In the genomic region with DNA sequence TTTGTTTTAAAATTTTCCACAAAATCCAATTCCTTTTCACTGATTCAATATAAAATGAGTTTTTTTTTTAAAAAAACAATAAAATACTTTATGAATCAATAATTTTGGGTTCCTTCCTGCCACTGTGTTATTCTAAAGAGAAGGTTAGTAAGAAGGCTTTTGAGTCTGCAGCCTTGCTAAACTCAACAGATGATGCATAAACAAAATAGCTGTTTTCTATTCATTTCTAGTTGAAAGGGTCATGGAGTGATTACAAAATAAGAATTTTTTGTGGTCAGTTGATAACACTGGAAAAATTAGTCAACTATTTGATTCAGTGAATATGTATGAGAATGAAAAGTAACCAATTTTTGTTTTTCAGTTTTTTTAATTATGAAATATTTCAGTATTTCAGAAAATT, we compare ENCODE assay signal across 16 cellular contexts.
"Had no signal": no experiment of that assay in that cellular context is flagged by ENCODE, and none has a peak within 500 bp of the region (broad histone marks: within the 10 kb centered on the region; RNA-seq: fewer than 3 reads in every experiment).

No MANE protein-coding gene starts in this region.

- H3K4me3 ChIP-seq: breast epithelium, prostate gland, testis, upper lobe of right lung had no signal

- H3K4me1 Mint-ChIP-seq: nephron progenitor cell had no signal

- ATAC-seq: foreskin keratinocyte, right cardiac atrium, upper lobe of right lung had no signal

- H3K36me3 ChIP-seq: breast epithelium, prostate gland, upper lobe of right lung had no signal

- DNase-seq: activated CD4-positive, alpha-beta T cell treated with anti-CD3 and anti-CD28 coated beads, Interleukin-2, amount 50 U/mL, for 1 hour; activated CD8-positive, alpha-beta memory T cell treated with anti-CD3 and anti-CD28 coated beads for 24 hours; activated naive CD4-positive, alpha-beta T cell; activated naive CD8-positive, alpha-beta T cell treated with anti-CD3 and anti-CD28 coated beads, Interleukin-2, amount 10 ng/mL, durations not matched to agents 7 days and 5 days; aorta; endodermal cell; erythroblast; foreskin keratinocyte; nephron progenitor cell; right cardiac atrium; testis; upper lobe of right lung had no signal

- H3K27ac Mint-ChIP-seq: activated naive CD8-positive, alpha-beta T cell treated with anti-CD3 and anti-CD28 coated beads, Interleukin-2, amount 10 ng/mL, durations not matched to agents 7 days and 5 days; activated T-helper 1 cell treated with anti-CD3 and anti-CD28 coated beads, Interleukin-12 subunit alpha, Interleukin-12 subunit beta, Interleukin-2, Interleukin-4 antibody, amounts not matched to agents 30 ng/mL and 10 ng/mL and 1 ng/mL, durations not matched to agents 14 hours and 24 hours and 36 hours; endodermal cell; nephron progenitor cell; stimulated activated naive CD8-positive, alpha-beta T cell treated with anti-CD3 and anti-CD28 coated beads, Interleukin-15, Interleukin-2, amounts not matched to agents 100 ng/mL and 50 ng/mL, for 24 hours had no signal

- H3K27me3 Mint-ChIP-seq: activated naive CD8-positive, alpha-beta T cell treated with anti-CD3 and anti-CD28 coated beads, Interleukin-2, amount 10 ng/mL, durations not matched to agents 7 days and 5 days; stimulated activated naive CD8-positive, alpha-beta T cell treated with anti-CD3 and anti-CD28 coated beads, Interleukin-15, Interleukin-2, amounts not matched to agents 100 ng/mL and 50 ng/mL, for 24 hours had no signal

- H3K4me1 ChIP-seq: breast epithelium, prostate gland, testis, upper lobe of right lung had no signal

- H3K4me3 Mint-ChIP-seq: activated naive CD8-positive, alpha-beta T cell treated with anti-CD3 and anti-CD28 coated beads, Interleukin-2, amount 10 ng/mL, durations not matched to agents 7 days and 5 days; activated T-helper 1 cell treated with anti-CD3 and anti-CD28 coated beads, Interleukin-12 subunit alpha, Interleukin-12 subunit beta, Interleukin-2, Interleukin-4 antibody, amounts not matched to agents 30 ng/mL and 10 ng/mL and 1 ng/mL, durations not matched to agents 14 hours and 24 hours and 36 hours; endodermal cell; nephron progenitor cell; stimulated activated naive CD8-positive, alpha-beta T cell treated with anti-CD3 and anti-CD28 coated beads, Interleukin-15, Interleukin-2, amounts not matched to agents 100 ng/mL and 50 ng/mL, for 24 hours had no signal

- H3K9me3 ChIP-seq: breast epithelium, prostate gland, testis, upper lobe of right lung had no signal

- H3K27ac ChIP-seq: breast epithelium, foreskin keratinocyte, prostate gland, testis, upper lobe of right lung had no signal

- H3K9me3 Mint-ChIP-seq: activated naive CD8-positive, alpha-beta T cell treated with anti-CD3 and anti-CD28 coated beads, Interleukin-2, amount 10 ng/mL, durations not matched to agents 7 days and 5 days; activated T-helper 1 cell treated with anti-CD3 and anti-CD28 coated beads, Interleukin-12 subunit alpha, Interleukin-12 subunit beta, Interleukin-2, Interleukin-4 antibody, amounts not matched to agents 30 ng/mL and 10 ng/mL and 1 ng/mL, durations not matched to agents 14 hours and 24 hours and 36 hours; endodermal cell; stimulated activated naive CD8-positive, alpha-beta T cell treated with anti-CD3 and anti-CD28 coated beads, Interleukin-15, Interleukin-2, amounts not matched to agents 100 ng/mL and 50 ng/mL, for 24 hours had no signal

- H3K27me3 ChIP-seq: breast epithelium, foreskin keratinocyte, testis, upper lobe of right lung had no signal
